1 cellular context compared by ENCODE assay signal in the genomic region with DNA sequence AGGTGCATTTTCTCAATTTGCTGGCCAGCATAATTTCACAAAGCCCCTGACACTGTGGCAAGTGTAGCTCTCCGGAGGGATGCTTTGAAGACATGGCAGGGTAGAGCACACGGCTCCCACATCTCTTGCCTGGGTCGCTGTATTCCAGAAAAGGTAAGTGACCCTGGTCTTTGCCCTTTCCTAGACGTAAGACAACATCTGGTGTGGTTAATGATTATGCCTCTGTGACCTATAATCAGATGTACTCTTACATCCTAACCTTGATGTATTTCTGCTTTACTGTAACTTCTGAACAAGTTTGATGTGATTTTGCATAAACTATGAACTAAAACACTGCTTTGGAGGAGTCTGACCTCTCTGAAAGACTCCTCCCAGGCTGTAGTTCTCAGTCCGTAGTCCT.
TF ChIP-seq lines count a peak whose summit lies in the region.

No MANE protein-coding gene starts in this region.

TF ChIP-seq in HepG2, 621 proteins besides CTCF, POLR2A, EP300 and RAD21 (continued from another document and continues in another):
- TF ChIP-seq ATRX (CRISPR knock-in tag; IDR thresholded peaks at IDR 0.05; ENCODE audit: borderline replicate concordance) (no peak), HMG20A (CRISPR knock-in tag; IDR thresholded peaks at IDR 0.05; ENCODE audit: borderline replicate concordance) (peak; percentile 91), MIER3 (CRISPR knock-in tag; IDR thresholded peaks at IDR 0.05; ENCODE audit: borderline replicate concordance) (peak; percentile 73; the same call in 1 of the 2 replicates), TEAD2 (CRISPR knock-in tag; IDR thresholded peaks at IDR 0.05) (no peak), GATAD1 (CRISPR knock-in tag; IDR thresholded peaks at IDR 0.05) (no peak), ZNF264 (CRISPR knock-in tag; IDR thresholded peaks at IDR 0.05) (peak; percentile 64; the same call in 1 of the 2 replicates), TBL1XR1 (IDR thresholded peaks at IDR 0.05; ENCODE audit: borderline replicate concordance, low read length, partially characterized antibody) (peak; percentile 77), ZNF737 (CRISPR knock-in tag; IDR thresholded peaks at IDR 0.05; ENCODE audit: borderline replicate concordance) (no peak), NCOR1 (IDR thresholded peaks at IDR 0.05; ENCODE audit: borderline replicate concordance, low read length) (peak; percentile 84; the same call in 1 of the 2 replicates), PITX1 (CRISPR knock-in tag; IDR thresholded peaks at IDR 0.05) (no peak), ZNF83 (CRISPR knock-in tag; IDR thresholded peaks at IDR 0.05; ENCODE audit: borderline replicate concordance) (no peak), SKI (IDR thresholded peaks at IDR 0.05; ENCODE audit: partially characterized antibody) (peak; percentile 62), MAF1 (CRISPR knock-in tag; IDR thresholded peaks at IDR 0.05; ENCODE audit: borderline replicate concordance) (no peak), ZFP82 (CRISPR knock-in tag; IDR thresholded peaks at IDR 0.05; ENCODE audit: borderline replicate concordance) (no peak), ZNF484 (CRISPR knock-in tag; IDR thresholded peaks at IDR 0.05; ENCODE audit: borderline replicate concordance, low read depth) (no peak), ATAD3A (CRISPR knock-in tag; IDR thresholded peaks at IDR 0.05) (no peak), FOXP1 (IDR thresholded peaks at IDR 0.05) (no peak), FOXP1 (CRISPR knock-in tag; IDR thresholded peaks at IDR 0.05) (peak; percentile 75), AHR (CRISPR knock-in tag; IDR thresholded peaks at IDR 0.05) (no peak), MTA3 (CRISPR knock-in tag; IDR thresholded peaks at IDR 0.05) (no peak), POLR2G (IDR thresholded peaks at IDR 0.05; ENCODE audit: low read depth, low read length) (no peak), ZNF569 (CRISPR knock-in tag; IDR thresholded peaks at IDR 0.05; ENCODE audit: borderline replicate concordance) (no peak)
- TF ChIP-seq, protein P1, sequence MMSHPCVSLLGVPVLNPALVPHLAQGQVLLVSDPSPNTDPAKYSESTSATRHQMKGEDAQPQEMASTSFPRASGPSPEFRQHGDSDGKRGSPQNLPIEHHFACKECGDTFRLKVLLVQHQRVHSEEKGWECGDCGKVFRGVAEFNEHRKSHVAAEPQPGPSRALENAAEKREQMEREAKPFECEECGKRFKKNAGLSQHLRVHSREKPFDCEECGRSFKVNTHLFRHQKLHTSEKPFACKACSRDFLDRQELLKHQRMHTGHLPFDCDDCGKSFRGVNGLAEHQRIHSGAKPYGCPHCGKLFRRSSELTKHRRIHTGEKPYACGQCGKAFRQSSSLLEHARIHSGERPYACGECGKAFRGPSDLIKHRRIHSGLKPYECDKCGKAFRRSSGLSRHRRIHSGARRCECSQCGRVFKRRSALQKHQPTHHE (CRISPR knock-in tag; IDR thresholded peaks at IDR 0.05; ENCODE audit: borderline replicate concordance), result no peak; the same call in 1 of the 2 replicates
- TF ChIP-seq, protein P2, sequence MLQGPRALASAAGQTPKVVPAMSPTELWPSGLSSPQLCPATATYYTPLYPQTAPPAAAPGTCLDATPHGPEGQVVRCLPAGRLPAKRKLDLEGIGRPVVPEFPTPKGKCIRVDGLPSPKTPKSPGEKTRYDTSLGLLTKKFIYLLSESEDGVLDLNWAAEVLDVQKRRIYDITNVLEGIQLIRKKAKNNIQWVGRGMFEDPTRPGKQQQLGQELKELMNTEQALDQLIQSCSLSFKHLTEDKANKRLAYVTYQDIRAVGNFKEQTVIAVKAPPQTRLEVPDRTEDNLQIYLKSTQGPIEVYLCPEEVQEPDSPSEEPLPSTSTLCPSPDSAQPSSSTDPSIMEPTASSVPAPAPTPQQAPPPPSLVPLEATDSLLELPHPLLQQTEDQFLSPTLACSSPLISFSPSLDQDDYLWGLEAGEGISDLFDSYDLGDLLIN (CRISPR knock-in tag; IDR thresholded peaks at IDR 0.05; ENCODE audit: borderline replicate concordance), result no peak
- TF ChIP-seq, protein P3, sequence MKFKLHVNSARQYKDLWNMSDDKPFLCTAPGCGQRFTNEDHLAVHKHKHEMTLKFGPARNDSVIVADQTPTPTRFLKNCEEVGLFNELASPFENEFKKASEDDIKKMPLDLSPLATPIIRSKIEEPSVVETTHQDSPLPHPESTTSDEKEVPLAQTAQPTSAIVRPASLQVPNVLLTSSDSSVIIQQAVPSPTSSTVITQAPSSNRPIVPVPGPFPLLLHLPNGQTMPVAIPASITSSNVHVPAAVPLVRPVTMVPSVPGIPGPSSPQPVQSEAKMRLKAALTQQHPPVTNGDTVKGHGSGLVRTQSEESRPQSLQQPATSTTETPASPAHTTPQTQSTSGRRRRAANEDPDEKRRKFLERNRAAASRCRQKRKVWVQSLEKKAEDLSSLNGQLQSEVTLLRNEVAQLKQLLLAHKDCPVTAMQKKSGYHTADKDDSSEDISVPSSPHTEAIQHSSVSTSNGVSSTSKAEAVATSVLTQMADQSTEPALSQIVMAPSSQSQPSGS (CRISPR knock-in tag; IDR thresholded peaks at IDR 0.05), result peak; percentile 72; the same call in 1 of the 2 replicates
- TF ChIP-seq, protein P4, sequence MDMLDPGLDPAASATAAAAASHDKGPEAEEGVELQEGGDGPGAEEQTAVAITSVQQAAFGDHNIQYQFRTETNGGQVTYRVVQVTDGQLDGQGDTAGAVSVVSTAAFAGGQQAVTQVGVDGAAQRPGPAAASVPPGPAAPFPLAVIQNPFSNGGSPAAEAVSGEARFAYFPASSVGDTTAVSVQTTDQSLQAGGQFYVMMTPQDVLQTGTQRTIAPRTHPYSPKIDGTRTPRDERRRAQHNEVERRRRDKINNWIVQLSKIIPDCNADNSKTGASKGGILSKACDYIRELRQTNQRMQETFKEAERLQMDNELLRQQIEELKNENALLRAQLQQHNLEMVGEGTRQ (IDR thresholded peaks at IDR 0.05; ENCODE audit: low read depth, low read length), result no peak
- TF ChIP-seq, protein P4 (CRISPR knock-in tag; IDR thresholded peaks at IDR 0.05; ENCODE audit: borderline replicate concordance), result peak; percentile 41; the same call in 1 of the 2 replicates
- TF ChIP-seq, protein P5, sequence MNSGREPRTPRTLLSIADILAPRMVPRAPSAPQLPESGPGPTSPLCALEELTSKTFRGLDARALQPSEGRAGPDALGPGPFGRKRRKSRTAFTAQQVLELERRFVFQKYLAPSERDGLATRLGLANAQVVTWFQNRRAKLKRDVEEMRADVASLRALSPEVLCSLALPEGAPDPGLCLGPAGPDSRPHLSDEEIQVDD (CRISPR knock-in tag; IDR thresholded peaks at IDR 0.05; ENCODE audit: borderline replicate concordance), result no peak
- TF ChIP-seq, protein P6, sequence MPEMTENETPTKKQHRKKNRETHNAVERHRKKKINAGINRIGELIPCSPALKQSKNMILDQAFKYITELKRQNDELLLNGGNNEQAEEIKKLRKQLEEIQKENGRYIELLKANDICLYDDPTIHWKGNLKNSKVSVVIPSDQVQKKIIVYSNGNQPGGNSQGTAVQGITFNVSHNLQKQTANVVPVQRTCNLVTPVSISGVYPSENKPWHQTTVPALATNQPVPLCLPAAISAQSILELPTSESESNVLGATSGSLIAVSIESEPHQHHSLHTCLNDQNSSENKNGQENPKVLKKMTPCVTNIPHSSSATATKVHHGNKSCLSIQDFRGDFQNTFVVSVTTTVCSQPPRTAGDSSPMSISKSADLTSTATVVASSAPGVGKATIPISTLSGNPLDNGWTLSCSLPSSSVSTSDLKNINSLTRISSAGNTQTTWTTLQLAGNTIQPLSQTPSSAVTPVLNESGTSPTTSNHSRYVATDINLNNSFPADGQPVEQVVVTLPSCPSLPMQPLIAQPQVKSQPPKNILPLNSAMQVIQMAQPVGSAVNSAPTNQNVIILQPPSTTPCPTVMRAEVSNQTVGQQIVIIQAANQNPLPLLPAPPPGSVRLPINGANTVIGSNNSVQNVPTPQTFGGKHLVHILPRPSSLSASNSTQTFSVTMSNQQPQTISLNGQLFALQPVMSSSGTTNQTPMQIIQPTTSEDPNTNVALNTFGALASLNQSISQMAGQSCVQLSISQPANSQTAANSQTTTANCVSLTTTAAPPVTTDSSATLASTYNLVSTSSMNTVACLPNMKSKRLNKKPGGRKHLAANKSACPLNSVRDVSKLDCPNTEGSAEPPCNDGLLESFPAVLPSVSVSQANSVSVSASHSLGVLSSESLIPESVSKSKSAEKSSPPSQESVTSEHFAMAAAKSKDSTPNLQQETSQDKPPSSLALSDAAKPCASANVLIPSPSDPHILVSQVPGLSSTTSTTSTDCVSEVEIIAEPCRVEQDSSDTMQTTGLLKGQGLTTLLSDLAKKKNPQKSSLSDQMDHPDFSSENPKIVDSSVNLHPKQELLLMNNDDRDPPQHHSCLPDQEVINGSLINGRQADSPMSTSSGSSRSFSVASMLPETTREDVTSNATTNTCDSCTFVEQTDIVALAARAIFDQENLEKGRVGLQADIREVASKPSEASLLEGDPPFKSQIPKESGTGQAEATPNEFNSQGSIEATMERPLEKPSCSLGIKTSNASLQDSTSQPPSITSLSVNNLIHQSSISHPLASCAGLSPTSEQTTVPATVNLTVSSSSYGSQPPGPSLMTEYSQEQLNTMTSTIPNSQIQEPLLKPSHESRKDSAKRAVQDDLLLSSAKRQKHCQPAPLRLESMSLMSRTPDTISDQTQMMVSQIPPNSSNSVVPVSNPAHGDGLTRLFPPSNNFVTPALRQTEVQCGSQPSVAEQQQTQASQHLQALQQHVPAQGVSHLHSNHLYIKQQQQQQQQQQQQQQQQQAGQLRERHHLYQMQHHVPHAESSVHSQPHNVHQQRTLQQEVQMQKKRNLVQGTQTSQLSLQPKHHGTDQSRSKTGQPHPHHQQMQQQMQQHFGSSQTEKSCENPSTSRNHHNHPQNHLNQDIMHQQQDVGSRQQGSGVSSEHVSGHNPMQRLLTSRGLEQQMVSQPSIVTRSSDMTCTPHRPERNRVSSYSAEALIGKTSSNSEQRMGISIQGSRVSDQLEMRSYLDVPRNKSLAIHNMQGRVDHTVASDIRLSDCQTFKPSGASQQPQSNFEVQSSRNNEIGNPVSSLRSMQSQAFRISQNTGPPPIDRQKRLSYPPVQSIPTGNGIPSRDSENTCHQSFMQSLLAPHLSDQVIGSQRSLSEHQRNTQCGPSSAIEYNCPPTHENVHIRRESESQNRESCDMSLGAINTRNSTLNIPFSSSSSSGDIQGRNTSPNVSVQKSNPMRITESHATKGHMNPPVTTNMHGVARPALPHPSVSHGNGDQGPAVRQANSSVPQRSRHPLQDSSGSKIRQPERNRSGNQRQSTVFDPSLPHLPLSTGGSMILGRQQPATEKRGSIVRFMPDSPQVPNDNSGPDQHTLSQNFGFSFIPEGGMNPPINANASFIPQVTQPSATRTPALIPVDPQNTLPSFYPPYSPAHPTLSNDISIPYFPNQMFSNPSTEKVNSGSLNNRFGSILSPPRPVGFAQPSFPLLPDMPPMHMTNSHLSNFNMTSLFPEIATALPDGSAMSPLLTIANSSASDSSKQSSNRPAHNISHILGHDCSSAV (CRISPR knock-in tag; IDR thresholded peaks at IDR 0.05; ENCODE audit: borderline replicate concordance), result no peak
- TF ChIP-seq, protein P7, sequence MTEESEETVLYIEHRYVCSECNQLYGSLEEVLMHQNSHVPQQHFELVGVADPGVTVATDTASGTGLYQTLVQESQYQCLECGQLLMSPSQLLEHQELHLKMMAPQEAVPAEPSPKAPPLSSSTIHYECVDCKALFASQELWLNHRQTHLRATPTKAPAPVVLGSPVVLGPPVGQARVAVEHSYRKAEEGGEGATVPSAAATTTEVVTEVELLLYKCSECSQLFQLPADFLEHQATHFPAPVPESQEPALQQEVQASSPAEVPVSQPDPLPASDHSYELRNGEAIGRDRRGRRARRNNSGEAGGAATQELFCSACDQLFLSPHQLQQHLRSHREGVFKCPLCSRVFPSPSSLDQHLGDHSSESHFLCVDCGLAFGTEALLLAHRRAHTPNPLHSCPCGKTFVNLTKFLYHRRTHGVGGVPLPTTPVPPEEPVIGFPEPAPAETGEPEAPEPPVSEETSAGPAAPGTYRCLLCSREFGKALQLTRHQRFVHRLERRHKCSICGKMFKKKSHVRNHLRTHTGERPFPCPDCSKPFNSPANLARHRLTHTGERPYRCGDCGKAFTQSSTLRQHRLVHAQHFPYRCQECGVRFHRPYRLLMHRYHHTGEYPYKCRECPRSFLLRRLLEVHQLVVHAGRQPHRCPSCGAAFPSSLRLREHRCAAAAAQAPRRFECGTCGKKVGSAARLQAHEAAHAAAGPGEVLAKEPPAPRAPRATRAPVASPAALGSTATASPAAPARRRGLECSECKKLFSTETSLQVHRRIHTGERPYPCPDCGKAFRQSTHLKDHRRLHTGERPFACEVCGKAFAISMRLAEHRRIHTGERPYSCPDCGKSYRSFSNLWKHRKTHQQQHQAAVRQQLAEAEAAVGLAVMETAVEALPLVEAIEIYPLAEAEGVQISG (CRISPR knock-in tag; IDR thresholded peaks at IDR 0.05), result 0 out of 2 replicates have a peak, but pooled peaks have one; percentile 40
- TF ChIP-seq, protein P8, sequence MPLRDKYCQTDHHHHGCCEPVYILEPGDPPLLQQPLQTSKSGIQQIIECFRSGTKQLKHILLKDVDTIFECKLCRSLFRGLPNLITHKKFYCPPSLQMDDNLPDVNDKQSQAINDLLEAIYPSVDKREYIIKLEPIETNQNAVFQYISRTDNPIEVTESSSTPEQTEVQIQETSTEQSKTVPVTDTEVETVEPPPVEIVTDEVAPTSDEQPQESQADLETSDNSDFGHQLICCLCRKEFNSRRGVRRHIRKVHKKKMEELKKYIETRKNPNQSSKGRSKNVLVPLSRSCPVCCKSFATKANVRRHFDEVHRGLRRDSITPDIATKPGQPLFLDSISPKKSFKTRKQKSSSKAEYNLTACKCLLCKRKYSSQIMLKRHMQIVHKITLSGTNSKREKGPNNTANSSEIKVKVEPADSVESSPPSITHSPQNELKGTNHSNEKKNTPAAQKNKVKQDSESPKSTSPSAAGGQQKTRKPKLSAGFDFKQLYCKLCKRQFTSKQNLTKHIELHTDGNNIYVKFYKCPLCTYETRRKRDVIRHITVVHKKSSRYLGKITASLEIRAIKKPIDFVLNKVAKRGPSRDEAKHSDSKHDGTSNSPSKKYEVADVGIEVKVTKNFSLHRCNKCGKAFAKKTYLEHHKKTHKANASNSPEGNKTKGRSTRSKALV (CRISPR knock-in tag; IDR thresholded peaks at IDR 0.05), result peak; percentile 41; the same call in 1 of the 2 replicates
- TF ChIP-seq, protein P9, sequence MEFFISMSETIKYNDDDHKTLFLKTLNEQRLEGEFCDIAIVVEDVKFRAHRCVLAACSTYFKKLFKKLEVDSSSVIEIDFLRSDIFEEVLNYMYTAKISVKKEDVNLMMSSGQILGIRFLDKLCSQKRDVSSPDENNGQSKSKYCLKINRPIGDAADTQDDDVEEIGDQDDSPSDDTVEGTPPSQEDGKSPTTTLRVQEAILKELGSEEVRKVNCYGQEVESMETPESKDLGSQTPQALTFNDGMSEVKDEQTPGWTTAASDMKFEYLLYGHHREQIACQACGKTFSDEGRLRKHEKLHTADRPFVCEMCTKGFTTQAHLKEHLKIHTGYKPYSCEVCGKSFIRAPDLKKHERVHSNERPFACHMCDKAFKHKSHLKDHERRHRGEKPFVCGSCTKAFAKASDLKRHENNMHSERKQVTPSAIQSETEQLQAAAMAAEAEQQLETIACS (CRISPR knock-in tag; IDR thresholded peaks at IDR 0.05), result no peak
